10 cellular contexts compared by ENCODE assay signal in genomic region chr3:52187576-52187975, GRCh38. TPM values are rescaled to one million over a fixed set of nuclear protein-coding genes. Genes with fewer than 3 reads are reported as not detected.
"Had no signal": no experiment of that assay in that cellular context is flagged by ENCODE, and none has a peak within 500 bp of the region (broad histone marks: within the 10 kb centered on the region; RNA-seq: fewer than 3 reads in every experiment).

No MANE protein-coding gene starts in this region.

- H3K9me3 ChIP-seq: HAP-1 had no signal

- H3K4me1 ChIP-seq: HAP-1 had no signal

- H3K9ac ChIP-seq: KMS-11 had no signal

- H3K27ac ChIP-seq: KMS-11 had no signal

- H2AFZ ChIP-seq: GM23338 had no signal

- H3K36me3 ChIP-seq: HAP-1 had no signal

- DNase-seq: H7, IMR-90, Karpas-422, KBM-7 had no signal

- H3K27ac Mint-ChIP-seq: GM23338 had no signal

- H3K4me3 ChIP-seq: GM23338, HAP-1 had no signal

- ATAC-seq: GM23338, HCT116 had no signal

- H3K9me3 Mint-ChIP-seq: GM23338 had no signal

- H3K4me2 ChIP-seq: GM23338, KMS-11 had no signal

- H3K4me3 Mint-ChIP-seq: GM23338 had no signal

RNA-seq across cellular contexts. Expression of gene TLR9, which starts 37.9 kb away (rescaled TPM):
- total RNA-seq: GM23338, H4, H7, HT1080, IMR-90 had no signal
- polyA plus RNA-seq: GM23338, IMR-90 had no signal
